18 cellular contexts compared by ENCODE assay signal in the genomic region with DNA sequence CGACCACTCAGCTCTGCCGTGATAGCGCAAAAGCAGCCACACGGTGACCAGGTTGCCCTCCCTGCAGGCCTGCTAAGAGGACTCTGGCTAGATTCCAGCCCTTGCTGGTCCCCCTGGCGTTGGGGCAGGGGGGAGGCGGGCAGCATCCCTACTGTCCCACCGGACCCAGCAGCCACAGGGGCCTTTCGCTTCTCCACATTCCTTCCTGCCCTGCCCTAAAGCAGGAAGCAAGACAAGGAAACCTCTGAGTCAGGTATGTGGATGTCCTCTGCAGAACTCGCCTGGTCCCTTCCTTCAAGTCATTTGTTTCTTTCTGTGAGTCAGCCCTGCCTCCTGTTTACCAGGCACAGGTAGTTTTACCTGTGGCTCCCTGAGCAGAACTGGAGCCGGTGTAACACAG.
A peak's percentile ranks its signal among the peaks of the same experiment; 100 is the strongest.
DNase-seq lines count a peak whose midpoint lies in the region; ATAC-seq and TF ChIP-seq lines count a peak whose summit lies in the region.
"Had no signal": no experiment of that assay in that cellular context is flagged by ENCODE, and none has a peak within 500 bp of the region (broad histone marks: within the 10 kb centered on the region; RNA-seq: fewer than 3 reads in every experiment).

No MANE protein-coding gene starts in this region.

- H3K27ac Mint-ChIP-seq in WTC11, result peak overlapping the region; percentile 45
- H3K27ac Mint-ChIP-seq: activated naive CD4-positive, alpha-beta T cell treated with anti-CD3 and anti-CD28 coated beads, Interleukin-2, amount 50 U/mL, for 72 hours; activated T-cell treated with anti-CD3 and anti-CD28 coated beads, Interleukin-2, amount 50 U/mL, for 72 hours; CD8-positive, alpha-beta T cell; T-helper 2 cell treated with Interferon-gamma antibody and Interleukin-4, amounts not matched to agents 5 μg/mL and 100 μg/mL, for 36 hours had no signal

- POLR2A ChIA-PET in HCT116 (lab: Charles Lee), result no interaction called here
- POLR2A ChIA-PET in WTC11 (lab: Charles Lee), result no interaction called here

- H3K9me3 Mint-ChIP-seq in WTC11, result no peaks in the 10 kb centered on the region
- H3K9me3 Mint-ChIP-seq: activated naive CD4-positive, alpha-beta T cell treated with anti-CD3 and anti-CD28 coated beads, Interleukin-2, amount 50 U/mL, for 72 hours; activated T-cell treated with anti-CD3 and anti-CD28 coated beads, Interleukin-2, amount 50 U/mL, for 72 hours; CD8-positive, alpha-beta T cell; T-helper 2 cell treated with Interferon-gamma antibody and Interleukin-4, amounts not matched to agents 5 μg/mL and 100 μg/mL, for 36 hours had no signal

- no peaks in the 10 kb centered on the region for H3K9me3 ChIP-seq in HCT116 (ENCODE audit: control insufficient read depth in 1 of 2, insufficient read depth in 1 of 2, low read depth in 1 of 2, low read length in 2 of 2)
- H3K9me3 ChIP-seq: mucosa of descending colon had no signal

- H3K4me3 Mint-ChIP-seq in WTC11, result no peak overlapping the region
- H3K4me3 Mint-ChIP-seq: activated T-cell treated with anti-CD3 and anti-CD28 coated beads, Interleukin-2, amount 50 U/mL, for 72 hours; CD8-positive, alpha-beta T cell; T-helper 2 cell treated with Interferon-gamma antibody and Interleukin-4, amounts not matched to agents 5 μg/mL and 100 μg/mL, for 36 hours had no signal

- DNase-seq in HCT116 (ENCODE audit: low read depth, low spot score) (no peak), WTC11 (ENCODE audit: low spot score) (peak; percentile 30), foreskin keratinocyte (peak; percentile 58 to 76), renal cortical epithelial cell (ENCODE audit: low read depth) (peak; percentile 23), T-helper 2 cell (no peak), DMS114 treated with DMSO at 0.1 percent for 48 hours (lab: John Stamatoyannopoulos, UW; ENCODE audit: unreplicated experiment) (no peak)
- DNase-seq: activated T-cell treated with anti-CD3 and anti-CD28 coated beads, Interleukin-2, amount 50 U/mL, for 72 hours; CD8-positive, alpha-beta T cell; DMS79 treated with DMSO at 0.1 percent for 48 hours; left colon; mucosa of descending colon; NCI-H1436 treated with DMSO at 0.1 percent for 48 hours; NCI-H748 treated with DMSO at 0.1 percent for 48 hours had no signal

- peaks cover 19 to 58% of the 10 kb centered on the region in 2 experiments for H3K4me1 ChIP-seq in HCT116 (ENCODE audit: control insufficient read depth in 1 of 2, insufficient read depth in 2 of 2, low read length in 2 of 2)
- peaks cover 20% of the 10 kb centered on the region for H3K4me1 ChIP-seq in foreskin keratinocyte

- CTCF ChIA-PET in HCT116 (lab: Charles Lee), result no interaction called here
- CTCF ChIA-PET in WTC11 (lab: Charles Lee), result no interaction called here

- no TSS peak for BruUV-seq in HCT116 (replicated peaks; lab: Mats Ljungman, UMichigan)

- TF ChIP-seq RAD21 in HCT116 (IDR thresholded peaks at IDR 0.05; ENCODE audit: low read depth), result no peak

- RAD21 ChIA-PET in HCT116 (lab: Charles Lee; ENCODE audit: low non-redundant PET in 1 of 2, low total read pairs in 2 of 2, uncharacterized antibody in 2 of 2, unreplicated experiment in 2 of 2), result no interaction called here

- no peaks in the 10 kb centered on the region for H3K36me3 ChIP-seq in HCT116 (ENCODE audit: control insufficient read depth in 1 of 2, insufficient read depth in 2 of 2, low read length in 2 of 2)

- H4K20me1 ChIP-seq in HCT116 (ENCODE audit: insufficient read depth), result no peaks in the 10 kb centered on the region

- H2AFZ ChIP-seq in HCT116 (ENCODE audit: low read depth, low read length, poor library complexity, severe bottlenecking), result no peak overlapping the region

- H3K4me2 ChIP-seq in HCT116 (ENCODE audit: low read length), result peak overlapping the region; percentile 69

- TF ChIP-seq POLR2A in HCT116 (IDR thresholded peaks at IDR 0.05; ENCODE audit: borderline replicate concordance, extremely low read depth, insufficient read depth, insufficient read length), result no peak

- H3K36me3 Mint-ChIP-seq in WTC11, result no peaks in the 10 kb centered on the region
- H3K36me3 Mint-ChIP-seq: activated naive CD4-positive, alpha-beta T cell treated with anti-CD3 and anti-CD28 coated beads, Interleukin-2, amount 50 U/mL, for 72 hours; CD8-positive, alpha-beta T cell had no signal

- H3K27me3 ChIP-seq in HCT116 (ENCODE audit: insufficient read depth, low read length) (no peaks in the 10 kb centered on the region), foreskin keratinocyte (no peaks in the 10 kb centered on the region)

- H3K4me3 ChIP-seq in HCT116 (replicated peaks in 1 of 2; ENCODE audit: low read depth in 1 of 2, low read length in 2 of 2), result peak overlapping the region in 1 of 2 experiments; percentile 30; a peak in 3 of 4 replicates
- H3K4me3 ChIP-seq: mucosa of descending colon had no signal

- no peak for TF ChIP-seq CTCF in HCT116 (IDR thresholded peaks at IDR 0.05 in 2 of 3, conservative IDR thresholded peaks at IDR 0.05 in 1 of 3; ENCODE audit: borderline replicate concordance in 1 of 3, insufficient read depth in 1 of 3, low read depth in 2 of 3, low read length in 2 of 3)
- TF ChIP-seq CTCF in WTC11 (IDR thresholded peaks at IDR 0.05), result no peak
- no peak for TF ChIP-seq CTCF in foreskin keratinocyte (conservative IDR thresholded peaks at IDR 0.05)

- intact Hi-C loops in HCT116 (cut with micrococcal nuclease), result loop anchor here (10.0 kb wide), 1 partner anchor 108 kb away; no protein-coding TSS in a partner anchor

- peak overlapping the region; percentile 59 for H3K27ac ChIP-seq in HCT116 (ENCODE audit: low read depth, low read length)
- no peak overlapping the region for H3K27ac ChIP-seq in foreskin keratinocyte

- H3K79me2 ChIP-seq in HCT116 (ENCODE audit: insufficient read depth, low read length), result no peaks in the 10 kb centered on the region

- H3K9me2 ChIP-seq in HCT116 (ENCODE audit: insufficient read depth), result no peaks in the 10 kb centered on the region

- no peaks in the 10 kb centered on the region for H3K27me3 Mint-ChIP-seq in WTC11 (ENCODE audit: low read depth)

- peak overlapping the region; percentile 25; the same call in 1 of the 2 replicates for H3K9ac ChIP-seq in HCT116 (ENCODE audit: low read length)

- peaks cover 17% of the 10 kb centered on the region for H3K4me1 Mint-ChIP-seq in WTC11

- ATAC-seq in HCT116, result peak; percentile 72
- peak; percentile 87 for ATAC-seq in WTC11
- peak; percentile 73 for ATAC-seq in foreskin keratinocyte
- ATAC-seq in GM19467 (IDR thresholded peaks at IDR 0.05; ENCODE audit: unreplicated experiment), result no peak
- no peak for ATAC-seq in HG02938 (IDR thresholded peaks at IDR 0.05; ENCODE audit: unreplicated experiment)
- ATAC-seq: activated CD4-positive, CD25-positive, alpha-beta regulatory T cell treated with anti-CD3 and anti-CD28 coated beads, Interleukin-2, amount 50 U/mL, for 24 hours; activated naive CD4-positive, alpha-beta T cell treated with anti-CD3 and anti-CD28 coated beads, Interleukin-2, amount 50 U/mL, for 72 hours; activated T-cell treated with anti-CD3 and anti-CD28 coated beads, Interleukin-2, amount 50 U/mL, for 72 hours; CD8-positive, alpha-beta T cell; left colon; mucosa of descending colon had no signal

TF ChIP-seq in HCT116, 20 proteins besides CTCF, POLR2A, EP300 and RAD21 (continues in another document):
- TF ChIP-seq SP1 (IDR thresholded peaks at IDR 0.05; ENCODE audit: low read depth) (peak; percentile 47; the same call in 1 of the 2 replicates), CBX3 (IDR thresholded peaks at IDR 0.05; ENCODE audit: low read depth) (no peak; the same call in 1 of the 2 replicates)
- TF ChIP-seq, protein P1, sequence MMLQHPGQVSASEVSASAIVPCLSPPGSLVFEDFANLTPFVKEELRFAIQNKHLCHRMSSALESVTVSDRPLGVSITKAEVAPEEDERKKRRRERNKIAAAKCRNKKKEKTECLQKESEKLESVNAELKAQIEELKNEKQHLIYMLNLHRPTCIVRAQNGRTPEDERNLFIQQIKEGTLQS (IDR thresholded peaks at IDR 0.05), result no peak
- TF ChIP-seq, protein P2, sequence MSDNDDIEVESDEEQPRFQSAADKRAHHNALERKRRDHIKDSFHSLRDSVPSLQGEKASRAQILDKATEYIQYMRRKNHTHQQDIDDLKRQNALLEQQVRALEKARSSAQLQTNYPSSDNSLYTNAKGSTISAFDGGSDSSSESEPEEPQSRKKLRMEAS (IDR thresholded peaks at IDR 0.05), result peak; percentile 33; the same call in 1 of the 2 replicates

TF ChIP-seq in WTC11, 78 proteins besides CTCF, POLR2A, EP300 and RAD21 (continues in another document):
- TF ChIP-seq CBFB (CRISPR knock-in tag; IDR thresholded peaks at IDR 0.05; ENCODE audit: low read depth) (no peak), RELA (CRISPR knock-in tag; IDR thresholded peaks at IDR 0.05; ENCODE audit: borderline replicate concordance) (no peak), ZBTB21 (CRISPR knock-in tag; IDR thresholded peaks at IDR 0.05; ENCODE audit: borderline replicate concordance) (no peak)
- TF ChIP-seq, protein P3, sequence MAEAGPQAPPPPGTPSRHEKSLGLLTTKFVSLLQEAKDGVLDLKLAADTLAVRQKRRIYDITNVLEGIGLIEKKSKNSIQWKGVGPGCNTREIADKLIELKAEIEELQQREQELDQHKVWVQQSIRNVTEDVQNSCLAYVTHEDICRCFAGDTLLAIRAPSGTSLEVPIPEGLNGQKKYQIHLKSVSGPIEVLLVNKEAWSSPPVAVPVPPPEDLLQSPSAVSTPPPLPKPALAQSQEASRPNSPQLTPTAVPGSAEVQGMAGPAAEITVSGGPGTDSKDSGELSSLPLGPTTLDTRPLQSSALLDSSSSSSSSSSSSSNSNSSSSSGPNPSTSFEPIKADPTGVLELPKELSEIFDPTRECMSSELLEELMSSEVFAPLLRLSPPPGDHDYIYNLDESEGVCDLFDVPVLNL (CRISPR knock-in tag; IDR thresholded peaks at IDR 0.05; ENCODE audit: borderline replicate concordance, low read depth), result no peak
- TF ChIP-seq, protein P4, sequence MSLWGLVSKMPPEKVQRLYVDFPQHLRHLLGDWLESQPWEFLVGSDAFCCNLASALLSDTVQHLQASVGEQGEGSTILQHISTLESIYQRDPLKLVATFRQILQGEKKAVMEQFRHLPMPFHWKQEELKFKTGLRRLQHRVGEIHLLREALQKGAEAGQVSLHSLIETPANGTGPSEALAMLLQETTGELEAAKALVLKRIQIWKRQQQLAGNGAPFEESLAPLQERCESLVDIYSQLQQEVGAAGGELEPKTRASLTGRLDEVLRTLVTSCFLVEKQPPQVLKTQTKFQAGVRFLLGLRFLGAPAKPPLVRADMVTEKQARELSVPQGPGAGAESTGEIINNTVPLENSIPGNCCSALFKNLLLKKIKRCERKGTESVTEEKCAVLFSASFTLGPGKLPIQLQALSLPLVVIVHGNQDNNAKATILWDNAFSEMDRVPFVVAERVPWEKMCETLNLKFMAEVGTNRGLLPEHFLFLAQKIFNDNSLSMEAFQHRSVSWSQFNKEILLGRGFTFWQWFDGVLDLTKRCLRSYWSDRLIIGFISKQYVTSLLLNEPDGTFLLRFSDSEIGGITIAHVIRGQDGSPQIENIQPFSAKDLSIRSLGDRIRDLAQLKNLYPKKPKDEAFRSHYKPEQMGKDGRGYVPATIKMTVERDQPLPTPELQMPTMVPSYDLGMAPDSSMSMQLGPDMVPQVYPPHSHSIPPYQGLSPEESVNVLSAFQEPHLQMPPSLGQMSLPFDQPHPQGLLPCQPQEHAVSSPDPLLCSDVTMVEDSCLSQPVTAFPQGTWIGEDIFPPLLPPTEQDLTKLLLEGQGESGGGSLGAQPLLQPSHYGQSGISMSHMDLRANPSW (CRISPR knock-in tag; conservative IDR thresholded peaks at IDR 0.05; ENCODE audit: low read depth), result no peak

Comparison
In these comparisons a context has a peak if more than half of its experiments do, and no peak if none do; other contexts are left out.
1. ATAC-seq: peak in HCT116 (single experiment), WTC11 (single experiment) and foreskin keratinocyte (single experiment); none in GM19467 (single experiment) and HG02938 (single experiment).
2. DNase-seq: peak in WTC11 (single experiment), foreskin keratinocyte (2 of 2) and renal cortical epithelial cell (single experiment); none in HCT116 (single experiment), T-helper 2 cell (0 of 5) and DMS114 treated with DMSO at 0.1 percent for 48 hours (single experiment).